In genomic region chr17:34436607-34437006, GRCh38 we compare ENCODE assay signal across 24 cellular contexts.
A peak's percentile ranks its signal among the peaks of the same experiment; 100 is the strongest.
DNase-seq lines count a peak whose midpoint lies in the region; ATAC-seq, FAIRE-seq and TF ChIP-seq lines count a peak whose summit lies in the region.
"Had no signal": no experiment of that assay in that cellular context is flagged by ENCODE, and none has a peak within 500 bp of the region (broad histone marks: within the 10 kb centered on the region; RNA-seq: fewer than 3 reads in every experiment).

No MANE protein-coding gene starts in this region.

- H3K79me2 ChIP-seq in KMS-11 (ENCODE audit: insufficient read depth, low read depth) (no peaks in the 10 kb centered on the region), K562 (ENCODE audit: control insufficient read depth, insufficient read depth, low read length) (no peaks in the 10 kb centered on the region)

- H2AFZ ChIP-seq in KMS-11 (ENCODE audit: low read depth) (no peak overlapping the region), K562 (ENCODE audit: low read depth, low read length) (no peak overlapping the region)

- ATAC-seq in activated CD4-positive, alpha-beta T cell treated with anti-CD3 and anti-CD28 coated beads for 36 hours = peak; percentile 19
- ATAC-seq in K562 = no peak
- peak; percentile 60 for ATAC-seq in upper lobe of right lung

- no peaks in the 10 kb centered on the region for H3K27me3 ChIP-seq in KMS-11 (ENCODE audit: insufficient read depth, low read depth)
- peaks cover 9 to 30% of the 10 kb centered on the region in 2 experiments; a peak in 4 of 5 replicates for H3K27me3 ChIP-seq in K562 (ENCODE audit: control insufficient read depth in 2 of 2, insufficient read depth in 2 of 2, low read length in 2 of 2)
- H3K27me3 ChIP-seq in upper lobe of right lung = no peaks in the 10 kb centered on the region
- H3K27me3 ChIP-seq in effector memory CD4-positive, alpha-beta T cell (replicated peaks; ENCODE audit: control insufficient read depth, insufficient read depth, low read length, poor library complexity, severe bottlenecking) = peaks cover 4% of the 10 kb centered on the region

- no peak for TF ChIP-seq POLR2A in K562 (conservative IDR thresholded peaks at IDR 0.05)

- H3K4me3 ChIP-seq in KMS-11 (IDR thresholded peaks at IDR 0.05; ENCODE audit: insufficient read depth, low read depth, low read length) (no peak overlapping the region), K562 (no peak overlapping the region), upper lobe of right lung (no peak overlapping the region)
- no peak overlapping the region for H3K4me3 ChIP-seq in effector memory CD4-positive, alpha-beta T cell (ENCODE audit: insufficient read depth, low read depth, low read length, poor library complexity, severe bottlenecking)
- H3K4me3 ChIP-seq: SK-N-MC had no signal

- H3K4me2 ChIP-seq in KMS-11 (no peak overlapping the region), K562 (ENCODE audit: insufficient read depth, low read length) (no peak overlapping the region)

- H3K36me3 ChIP-seq in KMS-11 (ENCODE audit: insufficient read depth) (no peaks in the 10 kb centered on the region), K562 (ENCODE audit: control insufficient read depth, insufficient read depth, low read length) (no peaks in the 10 kb centered on the region), upper lobe of right lung (no peaks in the 10 kb centered on the region)
- no peaks in the 10 kb centered on the region for H3K36me3 ChIP-seq in effector memory CD4-positive, alpha-beta T cell (ENCODE audit: control insufficient read depth, insufficient read depth, low read length)
- H3K36me3 ChIP-seq: BE2C had no signal

- no peaks in the 10 kb centered on the region for H3K9me3 ChIP-seq in K562 (replicated peaks; ENCODE audit: control insufficient read depth, insufficient read depth, low read depth, low read length)
- no peaks in the 10 kb centered on the region for H3K9me3 ChIP-seq in upper lobe of right lung
- no peaks in the 10 kb centered on the region for H3K9me3 ChIP-seq in effector memory CD4-positive, alpha-beta T cell (ENCODE audit: control insufficient read depth, low read length)
- H3K9me3 ChIP-seq: BE2C, Caco-2 had no signal

- no peaks in the 10 kb centered on the region for H3K4me1 Mint-ChIP-seq in activated CD4-positive, alpha-beta T cell treated with anti-CD3 and anti-CD28 coated beads for 36 hours

- TF ChIP-seq RAD21 in K562 (CRISPR knock-in tag; conservative IDR thresholded peaks at IDR 0.05 in 1 of 2, IDR thresholded peaks at IDR 0.05 in 1 of 2) = no peak

- H3K4me3 Mint-ChIP-seq in activated CD4-positive, alpha-beta T cell treated with anti-CD3 and anti-CD28 coated beads for 36 hours = no peak overlapping the region
- H3K4me3 Mint-ChIP-seq: CD4-positive, alpha-beta T cell had no signal

- H3K36me3 Mint-ChIP-seq in activated CD4-positive, alpha-beta T cell treated with anti-CD3 and anti-CD28 coated beads for 36 hours (ENCODE audit: low read depth) = no peaks in the 10 kb centered on the region

- H4K20me1 ChIP-seq in KMS-11 (ENCODE audit: insufficient read depth) (no peaks in the 10 kb centered on the region), K562 (replicated peaks; ENCODE audit: control insufficient read depth, insufficient read depth, low read length) (no peaks in the 10 kb centered on the region; the same call in 1 of the 2 replicates)

- BruUV-seq in K562 (replicated peaks; lab: Mats Ljungman, UMichigan) = no TSS peak

- peaks cover 5% of the 10 kb centered on the region for H3K27me3 Mint-ChIP-seq in activated CD4-positive, alpha-beta T cell treated with anti-CD3 and anti-CD28 coated beads for 36 hours
- H3K27me3 Mint-ChIP-seq: CD4-positive, alpha-beta T cell had no signal

- DNase-seq in activated CD4-positive, alpha-beta T cell treated with anti-CD3 and anti-CD28 coated beads for 36 hours = peak; percentile 8
- no peak for DNase-seq in activated CD4-positive, alpha-beta T cell treated with anti-CD3 and anti-CD28 coated beads for 1 hour
- DNase-seq in K562 (ENCODE audit: extremely low read depth in 1 of 4, low spot score in 3 of 4) (no peak), upper lobe of right lung (no peak), NCI-H2171 (lab: John Stamatoyannopoulos, UW) (no peak), NCI-H524 treated with DMSO at 0.1 percent for 48 hours (lab: John Stamatoyannopoulos, UW) (no peak)
- DNase-seq in effector memory CD4-positive, alpha-beta T cell = no peak
- DNase-seq: 8988T; BE2C; Caco-2; CD4-positive, alpha-beta T cell; DMS153; EL; KBM-7; NCI-H1048; NCI-H1436 treated with DMSO at 0.1 percent for 48 hours; NCI-H2029; NCI-H446 treated with DMSO at 0.1 percent for 48 hours; NK-92 treated with Interleukin-12 subunit alpha and Interleukin-12 subunit beta, amount 100 ng/mL, for 24 hours; OCI-M1; SHP77 had no signal

- no peak overlapping the region for H3K9ac ChIP-seq in KMS-11
- H3K9ac ChIP-seq in K562 (ENCODE audit: insufficient read depth in 1 of 2, low read depth in 2 of 2, low read length in 2 of 2) = no peak overlapping the region

- H3K27ac ChIP-seq in KMS-11 (no peak overlapping the region), K562 (ENCODE audit: extremely low read depth, low read depth, low read length) (no peak overlapping the region), upper lobe of right lung (no peak overlapping the region)
- no peak overlapping the region for H3K27ac ChIP-seq in effector memory CD4-positive, alpha-beta T cell (ENCODE audit: insufficient read depth, low read length, poor library complexity, severe bottlenecking)
- H3K27ac ChIP-seq: SK-N-MC had no signal

- no peak for TF ChIP-seq EP300 in K562 (IDR thresholded peaks at IDR 0.05; ENCODE audit: low read length)

- TF ChIP-seq CTCF in KMS-11 (conservative IDR thresholded peaks at IDR 0.05; ENCODE audit: low read depth, low read length) = peak; percentile 38; the same call in 1 of the 2 replicates
- TF ChIP-seq CTCF in K562 (IDR thresholded peaks at IDR 0.05 in 2 of 3, conservative IDR thresholded peaks at IDR 0.05 in 1 of 3; ENCODE audit: insufficient read depth in 2 of 3, low read depth in 1 of 3, low read length in 3 of 3) = no peak
- no peak for TF ChIP-seq CTCF in upper lobe of right lung (IDR thresholded peaks at IDR 0.05)

- in situ Hi-C loops in K562 (cut with MboI) = loop anchor here (25.0 kb wide), 1 partner anchor 1301 kb away; the partner anchor contains the start of gene RASL10B

- no peaks in the 10 kb centered on the region for H3K9me1 ChIP-seq in K562 (ENCODE audit: control insufficient read depth, insufficient read depth, low read length)

- H3K4me1 ChIP-seq in KMS-11 (ENCODE audit: low read depth, poor library complexity, severe bottlenecking) = peaks cover 40% of the 10 kb centered on the region
- no peaks in the 10 kb centered on the region; a peak in 1 of 5 replicates for H3K4me1 ChIP-seq in K562 (replicated peaks in 1 of 2; ENCODE audit: control insufficient read depth in 2 of 2, insufficient read depth in 2 of 2, low read length in 2 of 2)
- H3K4me1 ChIP-seq in upper lobe of right lung = peaks cover 15% of the 10 kb centered on the region
- H3K4me1 ChIP-seq in effector memory CD4-positive, alpha-beta T cell (ENCODE audit: control insufficient read depth, insufficient read depth, low read length, poor library complexity, severe bottlenecking) = no peaks in the 10 kb centered on the region
- H3K4me1 ChIP-seq: BE2C, Caco-2 had no signal

- POLR2A ChIA-PET in activated CD4-positive, alpha-beta T cell treated with anti-CD3 and anti-CD28 coated beads for 36 hours (lab: Charles Lee) = no interaction called here
- POLR2A ChIA-PET in K562 (lab: Yijun Ruan, JAX) = interaction anchor here (0.5 kb wide), 1 partner anchor 19 kb away, joined by 3 read pairs; no protein-coding TSS in a partner anchor

- no peaks in the 10 kb centered on the region for H3K9me3 Mint-ChIP-seq in activated CD4-positive, alpha-beta T cell treated with anti-CD3 and anti-CD28 coated beads for 36 hours (ENCODE audit: low read depth)
- H3K9me3 Mint-ChIP-seq: CD4-positive, alpha-beta T cell had no signal

- intact Hi-C loops in activated CD4-positive, alpha-beta T cell treated with anti-CD3 and anti-CD28 coated beads for 36 hours (cut with DNase I, micrococcal nuclease) = loop anchor here in 1 of 2 experiments (5.0 kb wide), 1 partner anchor 201 kb away; no protein-coding TSS in a partner anchor
- intact Hi-C loops in K562 (cut with micrococcal nuclease) = no loop called here
- intact Hi-C loops in upper lobe of right lung (cut with DNase I) = no loop called here

- H3K27ac Mint-ChIP-seq in activated CD4-positive, alpha-beta T cell treated with anti-CD3 and anti-CD28 coated beads for 36 hours = no peak overlapping the region
- H3K27ac Mint-ChIP-seq: CD4-positive, alpha-beta T cell had no signal

- CTCF ChIA-PET in activated CD4-positive, alpha-beta T cell treated with anti-CD3 and anti-CD28 coated beads for 36 hours (lab: Charles Lee) = interaction anchor here (0.7 to 0.9 kb wide), 2 partner anchors 545 to 937 kb away, joined by 3 read pairs; partner anchors contain the start of gene SLFN11
- CTCF ChIA-PET in K562 (lab: Yijun Ruan, JAX; ENCODE audit: low intra/inter-chr PET ratio) = no interaction called here

- 3% methylated on average over 2 of the region's 2 CpGs for WGBS in K562 (ENCODE audit: insufficient coverage, low coverage, missing lambda C conversion rate)

- no peak for FAIRE-seq in K562 (lab: Jason Lieb, UNC)
- FAIRE-seq: GM12892 had no signal

TF ChIP-seq in K562, 482 proteins besides CTCF, POLR2A, EP300 and RAD21:
- TF ChIP-seq ZFP36 (IDR thresholded peaks at IDR 0.05; ENCODE audit: low read depth, low read length, partially characterized antibody) (peak; percentile 81), RBM25 (IDR thresholded peaks at IDR 0.05; ENCODE audit: low read depth, low read length, severe bottlenecking) (peak; percentile 74), ESRRA (IDR thresholded peaks at IDR 0.05; ENCODE audit: borderline replicate concordance, low read depth) (peak; percentile 15; the same call in 1 of the 2 replicates), ZFP1 (CRISPR knock-in tag; IDR thresholded peaks at IDR 0.05) (no peak), LCOR (CRISPR knock-in tag; IDR thresholded peaks at IDR 0.05) (no peak), PHF21A (IDR thresholded peaks at IDR 0.05; ENCODE audit: borderline replicate concordance, low read depth) (no peak)
